Comparison of ENCODE assay signal across 38 cellular contexts in genomic region chr10:85377009-85377408, GRCh38.
"Had no signal": no experiment of that assay in that cellular context is flagged by ENCODE, and none has a peak within 500 bp of the region (broad histone marks: within the 10 kb centered on the region; RNA-seq: fewer than 3 reads in every experiment).

No MANE protein-coding gene starts in this region.

- ATAC-seq: activated naive CD4-positive, alpha-beta T cell treated with anti-CD3 and anti-CD28 coated beads, Interleukin-2, amount 50 U/mL, for 72 hours; activated naive CD8-positive, alpha-beta T cell treated with anti-CD3 and anti-CD28 coated beads, Interleukin-2, amount 50 U/mL, for 24 hours; activated T-cell treated with anti-CD3 and anti-CD28 coated beads, Interleukin-2, amount 50 U/mL, for 4 hours; activated T-cell treated with anti-CD3 and anti-CD28 coated beads, Interleukin-2, amount 50 U/mL, for 72 hours; activated T-helper 17 cell treated with anti-CD3 and anti-CD28 coated beads, Interleukin-2, amount 50 U/mL, for 72 hours; body of pancreas had no signal

- H3K9me3 Mint-ChIP-seq: activated naive CD4-positive, alpha-beta T cell treated with anti-CD3 and anti-CD28 coated beads, Interleukin-2, amount 10 ng/mL, durations not matched to agents 7 days and 5 days; activated naive CD8-positive, alpha-beta T cell treated with anti-CD3 and anti-CD28 coated beads for 36 hours; activated naive CD8-positive, alpha-beta T cell treated with anti-CD3 and anti-CD28 coated beads, Interleukin-2, amount 10 ng/mL, durations not matched to agents 7 days and 5 days; activated naive CD8-positive, alpha-beta T cell treated with anti-CD3 and anti-CD28 coated beads, Interleukin-2, amount 50 U/mL, for 24 hours; activated T-cell treated with anti-CD3 and anti-CD28 coated beads, Interleukin-2, amount 50 U/mL, for 24 hours; activated T-cell treated with anti-CD3 and anti-CD28 coated beads, Interleukin-2, amount 50 U/mL, for 4 hours; activated T-helper 1 cell treated with anti-CD3 and anti-CD28 coated beads, Interleukin-12 subunit alpha, Interleukin-12 subunit beta, Interleukin-2, Interleukin-4 antibody, amounts not matched to agents 30 ng/mL and 10 ng/mL and 1 ng/mL, durations not matched to agents 14 hours and 24 hours and 36 hours; activated T-helper 17 cell treated with anti-CD3 and anti-CD28 coated beads, Interleukin-2, amount 50 U/mL, for 72 hours; activated T-helper 2 cell treated with anti-CD3 and anti-CD28 coated beads, Interferon-gamma antibody, Interleukin-2, Interleukin-4, amounts not matched to agents 10 μg/mL and 5 μg/mL and 100 μg/mL, durations not matched to agents 14 hours and 24 hours and 36 hours; central memory CD8-positive, alpha-beta T cell had no signal

- H3K27me3 ChIP-seq: adrenal gland, ascending aorta, body of pancreas, brain microvascular endothelial cell, breast epithelium, cardiac muscle cell had no signal

- H3K4me3 Mint-ChIP-seq: activated naive CD4-positive, alpha-beta T cell treated with anti-CD3 and anti-CD28 coated beads for 36 hours; activated naive CD4-positive, alpha-beta T cell treated with anti-CD3 and anti-CD28 coated beads, Interleukin-2, amount 10 ng/mL, durations not matched to agents 7 days and 5 days; activated naive CD4-positive, alpha-beta T cell treated with anti-CD3 and anti-CD28 coated beads, Interleukin-2, amount 50 U/mL, for 24 hours; activated naive CD8-positive, alpha-beta T cell; activated naive CD8-positive, alpha-beta T cell treated with anti-CD3 and anti-CD28 coated beads for 36 hours; activated naive CD8-positive, alpha-beta T cell treated with anti-CD3 and anti-CD28 coated beads, Interleukin-2, amount 10 ng/mL, durations not matched to agents 7 days and 5 days; activated naive CD8-positive, alpha-beta T cell treated with anti-CD3 and anti-CD28 coated beads, Interleukin-2, amount 50 U/mL, for 24 hours; activated T-cell treated with anti-CD3 and anti-CD28 coated beads, Interleukin-2, amount 50 U/mL, for 24 hours; activated T-cell treated with anti-CD3 and anti-CD28 coated beads, Interleukin-2, amount 50 U/mL, for 4 hours; activated T-cell treated with anti-CD3 and anti-CD28 coated beads, Interleukin-2, amount 50 U/mL, for 72 hours; activated T-helper 1 cell treated with anti-CD3 and anti-CD28 coated beads, Interleukin-12 subunit alpha, Interleukin-12 subunit beta, Interleukin-2, Interleukin-4 antibody, amounts not matched to agents 30 ng/mL and 10 ng/mL and 1 ng/mL, durations not matched to agents 14 hours and 24 hours and 36 hours; activated T-helper 17 cell treated with anti-CD3 and anti-CD28 coated beads, Interleukin-2, amount 50 U/mL, for 72 hours; brain; central memory CD8-positive, alpha-beta T cell had no signal

- H3K9me3 ChIP-seq: adrenal gland, ascending aorta, body of pancreas had no signal

- H3K27ac ChIP-seq: adrenal gland, ascending aorta, body of pancreas, brain microvascular endothelial cell, breast epithelium, cardiac muscle cell had no signal

- DNase-seq: activated effector memory CD4-positive, alpha-beta T cell treated with anti-CD3 and anti-CD28 coated beads, Interleukin-2, amount 50 U/mL, for 16 hours; activated effector memory CD4-positive, alpha-beta T cell treated with Interleukin-2 at 50 U/mL for 16 hours; activated gamma-delta T cell; activated gamma-delta T cell treated with Interleukin-2 at 50 U/mL for 16 hours; activated naive CD4-positive, alpha-beta T cell; activated naive CD4-positive, alpha-beta T cell treated with anti-CD3 and anti-CD28 coated beads for 36 hours; activated naive CD4-positive, alpha-beta T cell treated with anti-CD3 and anti-CD28 coated beads, Interleukin-2, amount 10 ng/mL, durations not matched to agents 7 days and 5 days; activated naive CD4-positive, alpha-beta T cell treated with anti-CD3 and anti-CD28 coated beads, Interleukin-2, amount 50 U/mL, for 16 hours; activated naive CD4-positive, alpha-beta T cell treated with Interleukin-2 at 50 U/mL for 16 hours; activated naive CD8-positive, alpha-beta T cell treated with anti-CD3 and anti-CD28 coated beads for 36 hours; activated naive CD8-positive, alpha-beta T cell treated with anti-CD3 and anti-CD28 coated beads, Interleukin-2, amount 10 ng/mL, durations not matched to agents 7 days and 5 days; activated naive CD8-positive, alpha-beta T cell treated with anti-CD3 and anti-CD28 coated beads, Interleukin-2, amount 50 U/mL, for 24 hours; activated T-cell treated with anti-CD3 and anti-CD28 coated beads for 4 hours; activated T-cell treated with anti-CD3 and anti-CD28 coated beads, Interleukin-2, amount 50 U/mL, for 1 hour; activated T-cell treated with anti-CD3 and anti-CD28 coated beads, Interleukin-2, amount 50 U/mL, for 24 hours; activated T-cell treated with anti-CD3 and anti-CD28 coated beads, Interleukin-2, amount 50 U/mL, for 4 hours; activated T-cell treated with anti-CD3 and anti-CD28 coated beads, Interleukin-2, amount 50 U/mL, for 48 hours; activated T-cell treated with anti-CD3 and anti-CD28 coated beads, Interleukin-2, amount 50 U/mL, for 72 hours; adrenal gland; amygdala; anterior cingulate cortex; aorta; body of pancreas; brain microvascular endothelial cell; caudate nucleus; central memory CD4-positive, alpha-beta T cell; cerebellar nuclear complex had no signal

- H3K4me1 ChIP-seq: adrenal gland, ascending aorta, body of pancreas, breast epithelium had no signal

- H3K36me3 ChIP-seq: adrenal gland, ascending aorta, brain microvascular endothelial cell, breast epithelium, cardiac muscle cell had no signal

- H3K27me3 Mint-ChIP-seq: activated naive CD4-positive, alpha-beta T cell treated with anti-CD3 and anti-CD28 coated beads, Interleukin-2, amount 10 ng/mL, durations not matched to agents 7 days and 5 days; brain; central memory CD8-positive, alpha-beta T cell had no signal

- H3K27ac Mint-ChIP-seq: activated naive CD4-positive, alpha-beta T cell treated with anti-CD3 and anti-CD28 coated beads for 36 hours; activated naive CD4-positive, alpha-beta T cell treated with anti-CD3 and anti-CD28 coated beads, Interleukin-2, amount 10 ng/mL, durations not matched to agents 7 days and 5 days; activated naive CD4-positive, alpha-beta T cell treated with anti-CD3 and anti-CD28 coated beads, Interleukin-2, amount 50 U/mL, for 24 hours; activated naive CD4-positive, alpha-beta T cell treated with anti-CD3 and anti-CD28 coated beads, Interleukin-2, amount 50 U/mL, for 72 hours; activated naive CD8-positive, alpha-beta T cell; activated naive CD8-positive, alpha-beta T cell treated with anti-CD3 and anti-CD28 coated beads for 36 hours; activated naive CD8-positive, alpha-beta T cell treated with anti-CD3 and anti-CD28 coated beads, Interleukin-2, amount 10 ng/mL, durations not matched to agents 7 days and 5 days; activated naive CD8-positive, alpha-beta T cell treated with anti-CD3 and anti-CD28 coated beads, Interleukin-2, amount 50 U/mL, for 24 hours; activated T-cell treated with anti-CD3 and anti-CD28 coated beads, Interleukin-2, amount 50 U/mL, for 24 hours; activated T-cell treated with anti-CD3 and anti-CD28 coated beads, Interleukin-2, amount 50 U/mL, for 72 hours; activated T-helper 1 cell treated with anti-CD3 and anti-CD28 coated beads, Interleukin-12 subunit alpha, Interleukin-12 subunit beta, Interleukin-2, Interleukin-4 antibody, amounts not matched to agents 30 ng/mL and 10 ng/mL and 1 ng/mL, durations not matched to agents 14 hours and 24 hours and 36 hours; activated T-helper 17 cell treated with anti-CD3 and anti-CD28 coated beads, Interleukin-2, amount 50 U/mL, for 72 hours; activated T-helper 2 cell treated with anti-CD3 and anti-CD28 coated beads, Interferon-gamma antibody, Interleukin-2, Interleukin-4, amounts not matched to agents 10 μg/mL and 5 μg/mL and 100 μg/mL, durations not matched to agents 14 hours and 24 hours and 36 hours; brain had no signal

- H3K4me3 ChIP-seq: adrenal gland, ascending aorta, body of pancreas, breast epithelium, cardiac muscle cell had no signal

- H3K4me1 Mint-ChIP-seq: activated naive CD4-positive, alpha-beta T cell treated with anti-CD3 and anti-CD28 coated beads, Interleukin-2, amount 10 ng/mL, durations not matched to agents 7 days and 5 days; activated naive CD4-positive, alpha-beta T cell treated with anti-CD3 and anti-CD28 coated beads, Interleukin-2, amount 50 U/mL, for 24 hours; activated naive CD8-positive, alpha-beta T cell treated with anti-CD3 and anti-CD28 coated beads for 36 hours; activated naive CD8-positive, alpha-beta T cell treated with anti-CD3 and anti-CD28 coated beads, Interleukin-2, amount 10 ng/mL, durations not matched to agents 7 days and 5 days; activated naive CD8-positive, alpha-beta T cell treated with anti-CD3 and anti-CD28 coated beads, Interleukin-2, amount 50 U/mL, for 24 hours; activated T-helper 17 cell treated with anti-CD3 and anti-CD28 coated beads, Interleukin-2, amount 50 U/mL, for 72 hours; brain; central memory CD8-positive, alpha-beta T cell had no signal

- H3K36me3 Mint-ChIP-seq: activated naive CD4-positive, alpha-beta T cell treated with anti-CD3 and anti-CD28 coated beads, Interleukin-2, amount 10 ng/mL, durations not matched to agents 7 days and 5 days; activated naive CD4-positive, alpha-beta T cell treated with anti-CD3 and anti-CD28 coated beads, Interleukin-2, amount 50 U/mL, for 72 hours; activated naive CD8-positive, alpha-beta T cell; activated naive CD8-positive, alpha-beta T cell treated with anti-CD3 and anti-CD28 coated beads for 36 hours; activated naive CD8-positive, alpha-beta T cell treated with anti-CD3 and anti-CD28 coated beads, Interleukin-2, amount 10 ng/mL, durations not matched to agents 7 days and 5 days; brain had no signal
